In the genomic region with DNA sequence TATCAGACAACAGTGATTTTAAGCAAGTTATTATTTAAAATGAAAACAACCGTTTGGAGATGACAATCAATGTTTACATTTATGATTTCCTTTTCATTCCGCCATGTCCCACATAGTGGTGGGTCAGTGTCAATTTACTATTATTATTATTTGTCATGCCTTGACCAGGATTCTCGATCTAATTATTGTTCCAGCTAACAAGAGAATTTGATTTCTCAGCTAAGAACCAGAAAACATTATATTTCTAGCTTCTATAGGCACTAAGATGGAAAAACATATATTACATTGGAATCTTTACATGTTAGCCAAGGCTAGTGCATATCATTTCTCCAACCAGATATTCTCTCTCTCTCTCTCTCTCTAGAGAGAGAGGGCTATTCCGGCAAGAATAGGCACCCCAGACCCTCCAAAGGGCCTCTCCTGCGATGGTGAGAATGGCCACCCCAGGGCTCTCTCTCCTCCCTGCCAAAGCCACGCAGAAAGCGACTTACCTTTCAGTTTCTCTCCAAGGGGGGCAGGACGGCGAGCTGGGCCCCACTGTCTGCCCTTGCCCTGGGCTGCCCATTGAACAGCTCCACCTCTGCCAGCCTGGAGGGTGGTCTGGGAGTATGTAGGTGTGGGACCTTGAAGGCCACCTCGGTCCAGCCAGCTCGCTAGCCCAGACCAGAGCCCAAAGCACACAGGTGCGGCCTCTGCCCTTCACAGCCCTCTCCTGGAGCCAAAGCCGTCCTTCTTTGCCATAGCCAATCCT, we compare ENCODE assay signal across 8 cellular contexts.
DNase-seq lines count a peak whose midpoint lies in the region; TF ChIP-seq lines count a peak whose summit lies in the region.

No MANE protein-coding gene starts in this region.

- H3K9me2 ChIP-seq in DOHH2 (replicated peaks; ENCODE audit: control insufficient read depth, low read length): no peaks in the 10 kb centered on the region

- peak overlapping the region; percentile 77 for H3K4me3 ChIP-seq in DOHH2 (ENCODE audit: low read length)
- H3K4me3 ChIP-seq in KMS-11 (IDR thresholded peaks at IDR 0.05; ENCODE audit: insufficient read depth, low read depth, low read length): peak overlapping the region; percentile 49
- H3K4me3 ChIP-seq in coronary artery: peak overlapping the region; percentile 60
- peak overlapping the region; percentile 57 for H3K4me3 ChIP-seq in parathyroid adenoma (ENCODE audit: low read depth, low read length)

- TF ChIP-seq CTCF in DOHH2 (IDR thresholded peaks at IDR 0.05; ENCODE audit: low read depth, low read length, poor library complexity, severe bottlenecking) (no peak), KMS-11 (conservative IDR thresholded peaks at IDR 0.05; ENCODE audit: low read depth, low read length) (no peak), coronary artery (IDR thresholded peaks at IDR 0.05) (no peak), parathyroid adenoma (IDR thresholded peaks at IDR 0.05) (no peak)

- no peaks in the 10 kb centered on the region for H3F3A ChIP-seq in DOHH2 (ENCODE audit: control insufficient read depth, insufficient read depth)

- H4K20me1 ChIP-seq in DOHH2 (ENCODE audit: control insufficient read depth, insufficient read depth, low read depth, low read length) (no peaks in the 10 kb centered on the region), KMS-11 (ENCODE audit: insufficient read depth) (no peaks in the 10 kb centered on the region)

- peak; percentile 58 for DNase-seq in coronary artery (ENCODE audit: low spot score)
- DNase-seq in Ammon's horn (ENCODE audit: low spot score): no peak
- DNase-seq in hepatic stellate cell (ENCODE audit: low spot score): no peak
- DNase-seq in cortex of kidney (lab: John Stamatoyannopoulos, UW): no peak
- DNase-seq in DMS114 treated with DMSO at 0.1 percent for 48 hours (lab: John Stamatoyannopoulos, UW; ENCODE audit: unreplicated experiment): no peak

- H3K79me2 ChIP-seq in DOHH2 (ENCODE audit: control insufficient read depth, low read length): no peaks in the 10 kb centered on the region
- no peaks in the 10 kb centered on the region for H3K79me2 ChIP-seq in KMS-11 (ENCODE audit: insufficient read depth, low read depth)
- H3K79me2 ChIP-seq in parathyroid adenoma: no peaks in the 10 kb centered on the region

- H3K27ac ChIP-seq in DOHH2 (ENCODE audit: low read depth, low read length) (no peak overlapping the region), KMS-11 (peak overlapping the region; percentile 67), coronary artery (no peak overlapping the region), parathyroid adenoma (no peak overlapping the region)

- H3K27me3 ChIP-seq in DOHH2 (ENCODE audit: control insufficient read depth, low read length) (peaks cover 70% of the 10 kb centered on the region), KMS-11 (ENCODE audit: insufficient read depth, low read depth) (no peaks in the 10 kb centered on the region), parathyroid adenoma (ENCODE audit: control insufficient read depth, insufficient read depth, low read length) (peaks cover 3% of the 10 kb centered on the region)

- H3K9me3 ChIP-seq in DOHH2 (ENCODE audit: control insufficient read depth, insufficient read depth, low read length): no peaks in the 10 kb centered on the region
- no peaks in the 10 kb centered on the region for H3K9me3 ChIP-seq in parathyroid adenoma (ENCODE audit: control insufficient read depth, low read length)

- H3K9ac ChIP-seq in KMS-11 (peak overlapping the region; percentile 76), parathyroid adenoma (no peak overlapping the region)

- H3K36me3 ChIP-seq in DOHH2 (ENCODE audit: control insufficient read depth, low read length) (no peaks in the 10 kb centered on the region), KMS-11 (ENCODE audit: insufficient read depth) (no peaks in the 10 kb centered on the region), parathyroid adenoma (ENCODE audit: control insufficient read depth, insufficient read depth, low read length) (no peaks in the 10 kb centered on the region)

- H3K4me1 ChIP-seq in DOHH2 (ENCODE audit: control insufficient read depth, low read length) (peaks cover 52% of the 10 kb centered on the region), KMS-11 (ENCODE audit: low read depth, poor library complexity, severe bottlenecking) (peaks cover 7% of the 10 kb centered on the region), parathyroid adenoma (no peaks in the 10 kb centered on the region)

- H2AFZ ChIP-seq in KMS-11 (ENCODE audit: low read depth) (peak overlapping the region; percentile 96), parathyroid adenoma (no peak overlapping the region)

- H3K4me2 ChIP-seq in DOHH2 (ENCODE audit: low read length) (peak overlapping the region; percentile 94), KMS-11 (peak overlapping the region; percentile 94), parathyroid adenoma (ENCODE audit: low read length) (peak overlapping the region; percentile 92)
